In genomic region chr15:38453971-38454686, GRCh38 we compare ENCODE assay signal across 1 cellular context.
A peak's percentile ranks its signal among the peaks of the same experiment; 100 is the strongest.
TF ChIP-seq lines count a peak whose summit lies in the region.

Gene FAM98B (plus strand): TSS chr15:38454127. CDS start chr15:38454162, 35 bp downstream.

TF ChIP-seq in HepG2, 621 proteins besides CTCF, POLR2A, EP300 and RAD21 (continued from another document and continues in another):
- TF ChIP-seq ZNF775 (CRISPR knock-in tag; IDR thresholded peaks at IDR 0.05; ENCODE audit: borderline replicate concordance) = no peak
- peak; percentile 94 for TF ChIP-seq KAT8 (CRISPR knock-in tag; IDR thresholded peaks at IDR 0.05)
- TF ChIP-seq ZNF556 (CRISPR knock-in tag; IDR thresholded peaks at IDR 0.05; ENCODE audit: borderline replicate concordance) = 0 out of 2 replicates have a peak, but pooled peaks have one; percentile 79
- no peak; the same call in 1 of the 2 replicates for TF ChIP-seq GZF1 (CRISPR knock-in tag; IDR thresholded peaks at IDR 0.05)
- peak; percentile 85; the same call in 1 of the 2 replicates for TF ChIP-seq NFKB2 (CRISPR knock-in tag; IDR thresholded peaks at IDR 0.05; ENCODE audit: borderline replicate concordance)
- TF ChIP-seq SPEN (CRISPR knock-in tag; IDR thresholded peaks at IDR 0.05; ENCODE audit: low read depth) = peak; percentile 96
- no peak for TF ChIP-seq ZFP41 (CRISPR knock-in tag; IDR thresholded peaks at IDR 0.05; ENCODE audit: borderline replicate concordance)
- TF ChIP-seq PTBP1 (IDR thresholded peaks at IDR 0.05; ENCODE audit: low read depth, low read length, poor library complexity, severe bottlenecking) = peak; percentile 80
- TF ChIP-seq ZKSCAN1 (IDR thresholded peaks at IDR 0.05; ENCODE audit: low read length) = no peak; the same call in 1 of the 2 replicates
- TF ChIP-seq, protein P1, sequence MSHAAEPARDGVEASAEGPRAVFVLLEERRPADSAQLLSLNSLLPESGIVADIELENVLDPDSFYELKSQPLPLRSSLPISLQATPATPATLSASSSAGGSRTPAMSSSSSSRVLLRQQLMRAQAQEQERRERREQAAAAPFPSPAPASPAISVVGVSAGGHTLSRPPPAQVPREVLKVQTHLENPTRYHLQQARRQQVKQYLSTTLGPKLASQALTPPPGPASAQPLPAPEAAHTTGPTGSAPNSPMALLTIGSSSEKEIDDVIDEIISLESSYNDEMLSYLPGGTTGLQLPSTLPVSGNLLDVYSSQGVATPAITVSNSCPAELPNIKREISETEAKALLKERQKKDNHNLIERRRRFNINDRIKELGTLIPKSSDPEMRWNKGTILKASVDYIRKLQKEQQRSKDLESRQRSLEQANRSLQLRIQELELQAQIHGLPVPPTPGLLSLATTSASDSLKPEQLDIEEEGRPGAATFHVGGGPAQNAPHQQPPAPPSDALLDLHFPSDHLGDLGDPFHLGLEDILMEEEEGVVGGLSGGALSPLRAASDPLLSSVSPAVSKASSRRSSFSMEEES (CRISPR knock-in tag; IDR thresholded peaks at IDR 0.05) = peak; percentile 45; the same call in 1 of the 2 replicates
- TF ChIP-seq, protein P2, sequence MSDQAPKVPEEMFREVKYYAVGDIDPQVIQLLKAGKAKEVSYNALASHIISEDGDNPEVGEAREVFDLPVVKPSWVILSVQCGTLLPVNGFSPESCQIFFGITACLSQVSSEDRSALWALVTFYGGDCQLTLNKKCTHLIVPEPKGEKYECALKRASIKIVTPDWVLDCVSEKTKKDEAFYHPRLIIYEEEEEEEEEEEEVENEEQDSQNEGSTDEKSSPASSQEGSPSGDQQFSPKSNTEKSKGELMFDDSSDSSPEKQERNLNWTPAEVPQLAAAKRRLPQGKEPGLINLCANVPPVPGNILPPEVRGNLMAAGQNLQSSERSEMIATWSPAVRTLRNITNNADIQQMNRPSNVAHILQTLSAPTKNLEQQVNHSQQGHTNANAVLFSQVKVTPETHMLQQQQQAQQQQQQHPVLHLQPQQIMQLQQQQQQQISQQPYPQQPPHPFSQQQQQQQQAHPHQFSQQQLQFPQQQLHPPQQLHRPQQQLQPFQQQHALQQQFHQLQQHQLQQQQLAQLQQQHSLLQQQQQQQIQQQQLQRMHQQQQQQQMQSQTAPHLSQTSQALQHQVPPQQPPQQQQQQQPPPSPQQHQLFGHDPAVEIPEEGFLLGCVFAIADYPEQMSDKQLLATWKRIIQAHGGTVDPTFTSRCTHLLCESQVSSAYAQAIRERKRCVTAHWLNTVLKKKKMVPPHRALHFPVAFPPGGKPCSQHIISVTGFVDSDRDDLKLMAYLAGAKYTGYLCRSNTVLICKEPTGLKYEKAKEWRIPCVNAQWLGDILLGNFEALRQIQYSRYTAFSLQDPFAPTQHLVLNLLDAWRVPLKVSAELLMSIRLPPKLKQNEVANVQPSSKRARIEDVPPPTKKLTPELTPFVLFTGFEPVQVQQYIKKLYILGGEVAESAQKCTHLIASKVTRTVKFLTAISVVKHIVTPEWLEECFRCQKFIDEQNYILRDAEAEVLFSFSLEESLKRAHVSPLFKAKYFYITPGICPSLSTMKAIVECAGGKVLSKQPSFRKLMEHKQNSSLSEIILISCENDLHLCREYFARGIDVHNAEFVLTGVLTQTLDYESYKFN (CRISPR knock-in tag; conservative IDR thresholded peaks at IDR 0.05) = peak; percentile 29; the same call in 1 of the 2 replicates
- peak; percentile 93; the same call in 1 of the 2 replicates for TF ChIP-seq ZBED4 (CRISPR knock-in tag; IDR thresholded peaks at IDR 0.05; ENCODE audit: borderline replicate concordance)
- TF ChIP-seq GMEB2 (CRISPR knock-in tag; IDR thresholded peaks at IDR 0.05; ENCODE audit: low read depth) = no peak
- no peak for TF ChIP-seq NR0B2 (CRISPR knock-in tag; IDR thresholded peaks at IDR 0.05)
- 0 out of 2 replicates have a peak, but pooled peaks have one; percentile 69 for TF ChIP-seq ZNF674 (CRISPR knock-in tag; IDR thresholded peaks at IDR 0.05; ENCODE audit: low read depth)
- peak; percentile 95; the same call in 1 of the 2 replicates for TF ChIP-seq FOXK1 (CRISPR knock-in tag; IDR thresholded peaks at IDR 0.05; ENCODE audit: borderline replicate concordance, low read depth)
- no peak for TF ChIP-seq ZNF777 (CRISPR knock-in tag; IDR thresholded peaks at IDR 0.05)
- TF ChIP-seq, protein P3, sequence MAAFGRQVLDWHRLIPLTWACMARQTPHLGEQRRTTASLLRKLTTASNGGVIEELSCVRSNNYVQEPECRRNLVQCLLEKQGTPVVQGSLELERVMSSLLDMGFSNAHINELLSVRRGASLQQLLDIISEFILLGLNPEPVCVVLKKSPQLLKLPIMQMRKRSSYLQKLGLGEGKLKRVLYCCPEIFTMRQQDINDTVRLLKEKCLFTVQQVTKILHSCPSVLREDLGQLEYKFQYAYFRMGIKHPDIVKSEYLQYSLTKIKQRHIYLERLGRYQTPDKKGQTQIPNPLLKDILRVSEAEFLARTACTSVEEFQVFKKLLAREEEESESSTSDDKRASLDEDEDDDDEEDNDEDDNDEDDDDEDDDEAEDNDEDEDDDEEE (CRISPR knock-in tag; IDR thresholded peaks at IDR 0.05) = no peak; the same call in 1 of the 2 replicates
- no peak for TF ChIP-seq ZNF383 (CRISPR knock-in tag; IDR thresholded peaks at IDR 0.05; ENCODE audit: borderline replicate concordance)
- peak; percentile 88; the same call in 1 of the 2 replicates for TF ChIP-seq ZNF598 (CRISPR knock-in tag; IDR thresholded peaks at IDR 0.05; ENCODE audit: borderline replicate concordance)
- TF ChIP-seq ZNF446 (CRISPR knock-in tag; IDR thresholded peaks at IDR 0.05) = 0 out of 2 replicates have a peak, but pooled peaks have one; percentile 45
- TF ChIP-seq ZNF382 (CRISPR knock-in tag; IDR thresholded peaks at IDR 0.05; ENCODE audit: borderline replicate concordance) = no peak
- TF ChIP-seq MXD4 (CRISPR knock-in tag; IDR thresholded peaks at IDR 0.05) = peak; percentile 70
- peak; percentile 78; the same call in 1 of the 2 replicates for TF ChIP-seq RNF2 (conservative IDR thresholded peaks at IDR 0.05; ENCODE audit: low read depth)
- TF ChIP-seq ZHX2 (IDR thresholded peaks at IDR 0.05; ENCODE audit: low read depth) = 0 out of 2 replicates have a peak, but pooled peaks have one; percentile 27
- peak; percentile 37; the same call in 1 of the 2 replicates for TF ChIP-seq ZHX2 (CRISPR knock-in tag; IDR thresholded peaks at IDR 0.05; ENCODE audit: borderline replicate concordance)
- TF ChIP-seq HNF4A (CRISPR knock-in tag; IDR thresholded peaks at IDR 0.05) = peak; percentile 78
- TF ChIP-seq RARA (CRISPR knock-in tag; IDR thresholded peaks at IDR 0.05) = peak; percentile 54
- no peak for TF ChIP-seq TP53 (CRISPR knock-in tag; conservative IDR thresholded peaks at IDR 0.05)
- TF ChIP-seq ZNF761 (CRISPR knock-in tag; conservative IDR thresholded peaks at IDR 0.05) = peak; percentile 12; the same call in 1 of the 2 replicates
- TF ChIP-seq, protein P4, sequence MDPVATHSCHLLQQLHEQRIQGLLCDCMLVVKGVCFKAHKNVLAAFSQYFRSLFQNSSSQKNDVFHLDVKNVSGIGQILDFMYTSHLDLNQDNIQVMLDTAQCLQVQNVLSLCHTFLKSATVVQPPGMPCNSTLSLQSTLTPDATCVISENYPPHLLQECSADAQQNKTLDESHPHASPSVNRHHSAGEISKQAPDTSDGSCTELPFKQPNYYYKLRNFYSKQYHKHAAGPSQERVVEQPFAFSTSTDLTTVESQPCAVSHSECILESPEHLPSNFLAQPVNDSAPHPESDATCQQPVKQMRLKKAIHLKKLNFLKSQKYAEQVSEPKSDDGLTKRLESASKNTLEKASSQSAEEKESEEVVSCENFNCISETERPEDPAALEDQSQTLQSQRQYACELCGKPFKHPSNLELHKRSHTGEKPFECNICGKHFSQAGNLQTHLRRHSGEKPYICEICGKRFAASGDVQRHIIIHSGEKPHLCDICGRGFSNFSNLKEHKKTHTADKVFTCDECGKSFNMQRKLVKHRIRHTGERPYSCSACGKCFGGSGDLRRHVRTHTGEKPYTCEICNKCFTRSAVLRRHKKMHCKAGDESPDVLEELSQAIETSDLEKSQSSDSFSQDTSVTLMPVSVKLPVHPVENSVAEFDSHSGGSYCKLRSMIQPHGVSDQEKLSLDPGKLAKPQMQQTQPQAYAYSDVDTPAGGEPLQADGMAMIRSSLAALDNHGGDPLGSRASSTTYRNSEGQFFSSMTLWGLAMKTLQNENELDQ (CRISPR knock-in tag; IDR thresholded peaks at IDR 0.05; ENCODE audit: borderline replicate concordance) = peak; percentile 50; the same call in 1 of the 2 replicates
- TF ChIP-seq, protein P5, sequence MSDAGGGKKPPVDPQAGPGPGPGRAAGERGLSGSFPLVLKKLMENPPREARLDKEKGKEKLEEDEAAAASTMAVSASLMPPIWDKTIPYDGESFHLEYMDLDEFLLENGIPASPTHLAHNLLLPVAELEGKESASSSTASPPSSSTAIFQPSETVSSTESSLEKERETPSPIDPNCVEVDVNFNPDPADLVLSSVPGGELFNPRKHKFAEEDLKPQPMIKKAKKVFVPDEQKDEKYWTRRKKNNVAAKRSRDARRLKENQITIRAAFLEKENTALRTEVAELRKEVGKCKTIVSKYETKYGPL (CRISPR knock-in tag; IDR thresholded peaks at IDR 0.05) = 0 out of 2 replicates have a peak, but pooled peaks have one; percentile 27
- no peak for TF ChIP-seq ATF1 (CRISPR knock-in tag; IDR thresholded peaks at IDR 0.05)
- 0 out of 4 replicates have a peak, but pooled peaks of 1 of the 2 experiments have one; percentile 49 for TF ChIP-seq NR2F1 (CRISPR knock-in tag; IDR thresholded peaks at IDR 0.05)
- no peak for TF ChIP-seq ZBTB42 (CRISPR knock-in tag; IDR thresholded peaks at IDR 0.05)
